In genomic region chr2:210544839-210545238, GRCh38 we compare ENCODE assay signal across 15 cellular contexts.
"Had no signal": no experiment of that assay in that cellular context is flagged by ENCODE, and none has a peak within 500 bp of the region (broad histone marks: within the 10 kb centered on the region; RNA-seq: fewer than 3 reads in every experiment).

No MANE protein-coding gene starts in this region.

- H3K36me3 ChIP-seq: heart left ventricle, neutrophil, right atrium auricular region, tibial artery, upper lobe of left lung, uterus had no signal

- ATAC-seq: heart left ventricle; left lobe of liver; mucosa of descending colon; naive thymus-derived CD8-positive, alpha-beta T cell; stimulated activated memory B cell treated with anti-CD40 and anti-IgM and Interleukin-4, amounts not matched to agents 10 μg/mL and 1 μg/mL and 100 μg/mL, for 72 hours had no signal

- H3K27ac ChIP-seq: heart left ventricle, neutrophil, right atrium auricular region, tibial artery, upper lobe of left lung, uterus had no signal

- H3K4me3 ChIP-seq: heart left ventricle, mucosa of descending colon, right atrium auricular region, tibial artery, upper lobe of left lung, uterus had no signal

- H3K27me3 ChIP-seq: heart left ventricle, neutrophil, right atrium auricular region, tibial artery, upper lobe of left lung, uterus had no signal

- FAIRE-seq: islet of Langerhans had no signal

- DNase-seq: heart left ventricle; hypothalamus; kidney glomerular epithelial cell; mucosa of descending colon; naive thymus-derived CD8-positive, alpha-beta T cell; posterior cingulate gyrus; stimulated activated CD4-positive, alpha-beta T cell treated with anti-CD3 and anti-CD28 coated beads, Interleukin-4, amount 100 ng/mL, for 24 hours; tibial artery; upper lobe of left lung; uterus had no signal

- H3K9me3 ChIP-seq: heart left ventricle, mucosa of descending colon, neutrophil, right atrium auricular region, tibial artery, upper lobe of left lung, uterus had no signal

- H3K4me1 ChIP-seq: heart left ventricle, right atrium auricular region, tibial artery, upper lobe of left lung, uterus had no signal
